9 cellular contexts compared by ENCODE assay signal in the genomic region with DNA sequence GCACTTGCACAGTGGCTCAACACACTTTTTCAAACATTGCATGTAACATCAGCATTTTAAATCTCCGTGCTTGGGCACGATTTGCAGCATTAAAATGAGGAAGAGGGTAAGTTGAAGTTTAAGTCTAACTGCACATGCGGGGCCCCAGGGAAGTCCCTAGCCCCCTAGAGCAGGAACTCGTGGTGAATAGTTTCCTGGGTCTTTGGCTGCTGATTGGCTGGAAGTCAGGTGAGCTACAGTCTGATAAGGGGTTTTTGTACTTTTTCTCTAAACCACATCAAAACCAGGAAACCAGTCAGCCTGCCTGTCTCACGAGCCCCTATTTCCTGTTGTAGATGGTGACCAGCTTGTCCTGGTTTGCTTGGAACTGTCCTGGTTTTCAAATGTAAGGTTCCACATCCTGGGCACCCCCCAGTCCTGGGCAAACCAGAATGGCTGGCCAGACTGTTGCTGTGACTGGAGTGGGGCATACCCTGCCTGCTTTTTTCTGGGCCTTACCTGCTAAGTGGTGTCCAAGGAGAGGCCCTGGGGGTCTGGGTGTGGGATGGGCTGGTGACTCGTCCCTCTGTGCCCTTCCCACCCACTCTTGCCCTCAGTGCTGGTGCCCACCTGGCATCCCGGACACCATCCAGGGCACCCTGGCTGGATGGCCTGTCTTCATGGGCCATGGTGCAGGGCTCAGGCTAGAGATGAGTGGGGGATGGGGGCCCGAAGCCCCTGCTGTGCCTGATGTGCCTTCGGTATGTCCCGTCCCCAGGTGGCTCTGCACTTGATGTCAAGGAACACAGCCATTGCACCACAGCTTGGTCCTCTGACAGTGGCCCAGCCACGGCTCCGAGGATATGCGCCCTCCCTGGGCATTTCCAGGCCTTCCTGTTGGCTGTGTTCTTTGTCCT. TPM values are rescaled to one million over a fixed set of nuclear protein-coding genes. Genes with fewer than 3 reads are reported as not detected.
DNase-seq lines count a peak whose midpoint lies in the region; ATAC-seq and TF ChIP-seq lines count a peak whose summit lies in the region.
"Had no signal": no experiment of that assay in that cellular context is flagged by ENCODE, and none has a peak within 500 bp of the region (broad histone marks: within the 10 kb centered on the region; RNA-seq: fewer than 3 reads in every experiment).

No MANE protein-coding gene starts in this region.

- TF ChIP-seq CTCF in GM12865 (IDR thresholded peaks at IDR 0.05; ENCODE audit: insufficient read depth, low read depth, low read length, missing control alignments), result no peak
- no peak for TF ChIP-seq CTCF in lung (IDR thresholded peaks at IDR 0.05; ENCODE audit: control extremely low read depth, extremely low read depth)

- peak overlapping the region; percentile 44 for H3K9ac ChIP-seq in NT2/D1 (ENCODE audit: insufficient read length, low read depth)

- H3K4me3 Mint-ChIP-seq in activated T-cell treated with anti-CD3 and anti-CD28 coated beads, Interleukin-2, amount 50 U/mL, for 24 hours, result no peak overlapping the region

- WGBS in lung, 2 donors, result 58 to 71% methylated on average over 13 of the region's 13 CpGs

- H3K4me1 Mint-ChIP-seq in activated T-cell treated with anti-CD3 and anti-CD28 coated beads, Interleukin-2, amount 50 U/mL, for 24 hours (ENCODE audit: low read depth), result peaks cover 13% of the 10 kb centered on the region

- no peak overlapping the region for H3K27ac ChIP-seq in lung (ENCODE audit: low read depth in 1 of 2, low read length in 1 of 2)

- ATAC-seq in HG02588 (IDR thresholded peaks at IDR 0.05; ENCODE audit: unreplicated experiment), result peak; percentile 80
- peak; percentile 38 for ATAC-seq in lung (ENCODE audit: insufficient read depth, low FRiP score)
- ATAC-seq in stimulated activated naive CD8-positive, alpha-beta T cell treated with anti-CD3 and anti-CD28 coated beads, Interleukin-15, Interleukin-2, amounts not matched to agents 100 U/mL and 50 U/mL, for 24 hours, result peak; percentile 87

- H3K9me3 Mint-ChIP-seq in activated T-cell treated with anti-CD3 and anti-CD28 coated beads, Interleukin-2, amount 50 U/mL, for 24 hours, result peaks cover 17% of the 10 kb centered on the region

- H3K4me1 ChIP-seq in NT2/D1 (ENCODE audit: insufficient read depth, insufficient read length) (peaks cover 16% of the 10 kb centered on the region), lung (ENCODE audit: control insufficient read depth in 2 of 2, insufficient read depth in 2 of 2, low read length in 2 of 2) (peaks cover 0 to 2% of the 10 kb centered on the region in 2 donors)

- H3K9me3 ChIP-seq in NT2/D1 (ENCODE audit: insufficient read depth, low read length) (no peaks in the 10 kb centered on the region), lung (ENCODE audit: control insufficient read depth in 2 of 2, insufficient read depth in 1 of 2, low read length in 1 of 2) (peaks cover 0 to 5% of the 10 kb centered on the region in 2 donors)
- H3K9me3 ChIP-seq: heart right ventricle had no signal

- DNase-seq in GM12865 (ENCODE audit: low read depth), result peak; percentile 95
- no peak for DNase-seq in NT2/D1 (ENCODE audit: low read depth, low spot score)
- DNase-seq in activated T-cell treated with anti-CD3 and anti-CD28 coated beads, Interleukin-2, amount 50 U/mL, for 24 hours, result peak; percentile 79
- no peak for DNase-seq in lung (ENCODE audit: low spot score)
- DNase-seq in stimulated activated naive CD8-positive, alpha-beta T cell treated with anti-CD3 and anti-CD28 coated beads, Interleukin-15, Interleukin-2, amounts not matched to agents 100 U/mL and 50 U/mL, for 24 hours, result peak; percentile 80
- DNase-seq in NCI-H146 treated with DMSO at 0.1 percent for 48 hours (lab: John Stamatoyannopoulos, UW; ENCODE audit: unreplicated experiment), result no peak
- no peak for DNase-seq in HPDE6-E6E7 (ENCODE audit: extremely low spot score)
- DNase-seq: heart right ventricle had no signal

- H3K27ac Mint-ChIP-seq in activated T-cell treated with anti-CD3 and anti-CD28 coated beads, Interleukin-2, amount 50 U/mL, for 24 hours, result no peak overlapping the region

- H3K4me3 ChIP-seq in GM12865 (ENCODE audit: low read depth, low read length) (peak overlapping the region; percentile 27), NT2/D1 (ENCODE audit: insufficient read length, low read depth) (no peak overlapping the region), lung (no peak overlapping the region)
- H3K4me3 ChIP-seq: heart right ventricle had no signal

- no peaks in the 10 kb centered on the region for H3K27me3 Mint-ChIP-seq in activated T-cell treated with anti-CD3 and anti-CD28 coated beads, Interleukin-2, amount 50 U/mL, for 24 hours

- H3K27me3 ChIP-seq in NT2/D1 (ENCODE audit: insufficient read depth, insufficient read length) (no peaks in the 10 kb centered on the region), lung (ENCODE audit: control insufficient read depth, insufficient read depth) (no peaks in the 10 kb centered on the region)
- H3K27me3 ChIP-seq: heart right ventricle had no signal

- H3K36me3 ChIP-seq in NT2/D1 (ENCODE audit: insufficient read depth, insufficient read length, low read length) (no peaks in the 10 kb centered on the region), lung (ENCODE audit: control insufficient read depth in 2 of 2, insufficient read depth in 2 of 2, low read length in 2 of 2) (no peaks in the 10 kb centered on the region)
- H3K36me3 ChIP-seq: heart right ventricle had no signal

- peaks cover 6% of the 10 kb centered on the region for H3K36me3 Mint-ChIP-seq in activated T-cell treated with anti-CD3 and anti-CD28 coated beads, Interleukin-2, amount 50 U/mL, for 24 hours (ENCODE audit: low read depth)

RNA-seq across cellular contexts. Expression of a gene that starts 31.8 kb away (rescaled TPM):
- total RNA-seq in lung, result not detected
- not detected for polyA plus RNA-seq in lung
- total RNA-seq: heart right ventricle had no signal
- polyA plus RNA-seq: heart right ventricle had no signal

RNA-seq across cellular contexts. Expression of a gene that starts 35.1 kb away (rescaled TPM):
- total RNA-seq in lung, result 1 to 10 TPM; 2.3 to 3.0 TPM
- under 1 TPM; 0.41 to 0.89 TPM for polyA plus RNA-seq in lung
- total RNA-seq: heart right ventricle had no signal
- polyA plus RNA-seq: heart right ventricle had no signal

RNA-seq across cellular contexts. Expression of a gene that starts 59.0 kb away (rescaled TPM):
- not detected for total RNA-seq in lung
- not detected for polyA plus RNA-seq in lung
- total RNA-seq: heart right ventricle had no signal
- polyA plus RNA-seq: heart right ventricle had no signal

Comparison
In these comparisons a context has a peak if more than half of its experiments do, and no peak if none do; other contexts are left out.
1. DNase-seq: peak in GM12865 (single experiment), activated T-cell treated with anti-CD3 and anti-CD28 coated beads, Interleukin-2, amount 50 U/mL, for 24 hours (single experiment) and stimulated activated naive CD8-positive, alpha-beta T cell treated with anti-CD3 and anti-CD28 coated beads, Interleukin-15, Interleukin-2, amounts not matched to agents 100 U/mL and 50 U/mL, for 24 hours (single experiment); none in NT2/D1 (single experiment), lung (single experiment), NCI-H146 treated with DMSO at 0.1 percent for 48 hours (single experiment) and HPDE6-E6E7 (single experiment).
2. Peak in every context shown above with its lines, with median percentiles within 50 percentile points of each other: ATAC-seq.